Comparison of ENCODE assay signal across 1 cellular context in the genomic region with DNA sequence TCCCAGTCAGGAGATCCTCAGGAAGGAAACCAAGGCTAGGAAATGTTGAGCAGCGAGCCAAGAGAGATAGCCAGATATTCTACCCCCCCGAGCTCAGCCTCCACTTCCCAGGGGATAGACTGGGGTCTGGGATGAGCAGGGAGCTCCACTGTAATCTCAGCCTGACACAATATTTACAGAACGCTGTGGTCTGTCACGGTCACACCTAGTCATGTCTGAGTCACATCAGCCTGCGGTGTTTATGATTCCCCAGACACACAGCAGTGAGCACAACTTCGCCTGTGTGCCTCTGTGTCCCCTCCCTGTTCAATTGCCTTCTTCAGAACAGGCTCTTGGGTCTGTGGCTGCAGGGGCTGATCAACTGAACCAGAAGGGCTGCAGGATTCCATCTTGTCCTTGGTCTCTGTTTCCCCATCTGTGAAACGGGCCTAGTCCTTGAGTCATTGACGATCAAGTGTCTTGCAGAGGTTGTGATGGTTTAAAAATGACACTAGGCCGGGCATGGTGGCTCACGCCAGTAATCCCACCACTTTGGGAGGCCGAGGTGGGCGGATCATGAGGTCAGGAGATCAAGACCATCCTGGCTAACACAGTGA.
TF ChIP-seq lines count a peak whose summit lies in the region.

No MANE protein-coding gene starts in this region.

TF ChIP-seq in K562, 482 proteins besides CTCF, POLR2A, EP300 and RAD21 (continued from another document):
- TF ChIP-seq JUND (IDR thresholded peaks at IDR 0.05; ENCODE audit: borderline replicate concordance, low read depth, low read length) (peak; percentile 74), JUND (tag; IDR thresholded peaks at IDR 0.05; ENCODE audit: borderline replicate concordance, low read depth, low read length) (peak; percentile 44; the same call in 1 of the 3 replicates), SMARCE1 (IDR thresholded peaks at IDR 0.05) (peak; percentile 87), ZNF668 (CRISPR knock-in tag; IDR thresholded peaks at IDR 0.05) (no peak), FOXA3 (CRISPR knock-in tag; conservative IDR thresholded peaks at IDR 0.05 in 1 of 2, IDR thresholded peaks at IDR 0.05 in 1 of 2) (peak; percentile 63 to 92), TRIM28 (IDR thresholded peaks at IDR 0.05) (no peak), ZNF146 (CRISPR knock-in tag; IDR thresholded peaks at IDR 0.05; ENCODE audit: unreplicated experiment) (no peak), ZNF316 (IDR thresholded peaks at IDR 0.05) (no peak)
- TF ChIP-seq, protein P1, sequence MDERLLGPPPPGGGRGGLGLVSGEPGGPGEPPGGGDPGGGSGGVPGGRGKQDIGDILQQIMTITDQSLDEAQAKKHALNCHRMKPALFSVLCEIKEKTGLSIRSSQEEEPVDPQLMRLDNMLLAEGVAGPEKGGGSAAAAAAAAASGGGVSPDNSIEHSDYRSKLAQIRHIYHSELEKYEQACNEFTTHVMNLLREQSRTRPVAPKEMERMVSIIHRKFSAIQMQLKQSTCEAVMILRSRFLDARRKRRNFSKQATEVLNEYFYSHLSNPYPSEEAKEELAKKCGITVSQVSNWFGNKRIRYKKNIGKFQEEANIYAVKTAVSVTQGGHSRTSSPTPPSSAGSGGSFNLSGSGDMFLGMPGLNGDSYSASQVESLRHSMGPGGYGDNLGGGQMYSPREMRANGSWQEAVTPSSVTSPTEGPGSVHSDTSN (CRISPR knock-in tag; IDR thresholded peaks at IDR 0.05; ENCODE audit: low read depth): no peak
- TF ChIP-seq, protein P1 (tag; conservative IDR thresholded peaks at IDR 0.05; ENCODE audit: low read depth): no peak
- TF ChIP-seq, protein P2, sequence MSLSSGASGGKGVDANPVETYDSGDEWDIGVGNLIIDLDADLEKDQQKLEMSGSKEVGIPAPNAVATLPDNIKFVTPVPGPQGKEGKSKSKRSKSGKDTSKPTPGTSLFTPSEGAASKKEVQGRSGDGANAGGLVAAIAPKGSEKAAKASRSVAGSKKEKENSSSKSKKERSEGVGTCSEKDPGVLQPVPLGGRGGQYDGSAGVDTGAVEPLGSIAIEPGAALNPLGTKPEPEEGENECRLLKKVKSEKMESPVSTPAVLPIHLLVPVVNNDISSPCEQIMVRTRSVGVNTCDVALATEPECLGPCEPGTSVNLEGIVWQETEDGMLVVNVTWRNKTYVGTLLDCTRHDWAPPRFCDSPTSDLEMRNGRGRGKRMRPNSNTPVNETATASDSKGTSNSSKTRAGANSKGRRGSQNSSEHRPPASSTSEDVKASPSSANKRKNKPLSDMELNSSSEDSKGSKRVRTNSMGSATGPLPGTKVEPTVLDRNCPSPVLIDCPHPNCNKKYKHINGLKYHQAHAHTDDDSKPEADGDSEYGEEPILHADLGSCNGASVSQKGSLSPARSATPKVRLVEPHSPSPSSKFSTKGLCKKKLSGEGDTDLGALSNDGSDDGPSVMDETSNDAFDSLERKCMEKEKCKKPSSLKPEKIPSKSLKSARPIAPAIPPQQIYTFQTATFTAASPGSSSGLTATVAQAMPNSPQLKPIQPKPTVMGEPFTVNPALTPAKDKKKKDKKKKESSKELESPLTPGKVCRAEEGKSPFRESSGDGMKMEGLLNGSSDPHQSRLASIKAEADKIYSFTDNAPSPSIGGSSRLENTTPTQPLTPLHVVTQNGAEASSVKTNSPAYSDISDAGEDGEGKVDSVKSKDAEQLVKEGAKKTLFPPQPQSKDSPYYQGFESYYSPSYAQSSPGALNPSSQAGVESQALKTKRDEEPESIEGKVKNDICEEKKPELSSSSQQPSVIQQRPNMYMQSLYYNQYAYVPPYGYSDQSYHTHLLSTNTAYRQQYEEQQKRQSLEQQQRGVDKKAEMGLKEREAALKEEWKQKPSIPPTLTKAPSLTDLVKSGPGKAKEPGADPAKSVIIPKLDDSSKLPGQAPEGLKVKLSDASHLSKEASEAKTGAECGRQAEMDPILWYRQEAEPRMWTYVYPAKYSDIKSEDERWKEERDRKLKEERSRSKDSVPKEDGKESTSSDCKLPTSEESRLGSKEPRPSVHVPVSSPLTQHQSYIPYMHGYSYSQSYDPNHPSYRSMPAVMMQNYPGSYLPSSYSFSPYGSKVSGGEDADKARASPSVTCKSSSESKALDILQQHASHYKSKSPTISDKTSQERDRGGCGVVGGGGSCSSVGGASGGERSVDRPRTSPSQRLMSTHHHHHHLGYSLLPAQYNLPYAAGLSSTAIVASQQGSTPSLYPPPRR (CRISPR knock-in tag; IDR thresholded peaks at IDR 0.05; ENCODE audit: borderline replicate concordance): no peak
- TF ChIP-seq, protein P3, sequence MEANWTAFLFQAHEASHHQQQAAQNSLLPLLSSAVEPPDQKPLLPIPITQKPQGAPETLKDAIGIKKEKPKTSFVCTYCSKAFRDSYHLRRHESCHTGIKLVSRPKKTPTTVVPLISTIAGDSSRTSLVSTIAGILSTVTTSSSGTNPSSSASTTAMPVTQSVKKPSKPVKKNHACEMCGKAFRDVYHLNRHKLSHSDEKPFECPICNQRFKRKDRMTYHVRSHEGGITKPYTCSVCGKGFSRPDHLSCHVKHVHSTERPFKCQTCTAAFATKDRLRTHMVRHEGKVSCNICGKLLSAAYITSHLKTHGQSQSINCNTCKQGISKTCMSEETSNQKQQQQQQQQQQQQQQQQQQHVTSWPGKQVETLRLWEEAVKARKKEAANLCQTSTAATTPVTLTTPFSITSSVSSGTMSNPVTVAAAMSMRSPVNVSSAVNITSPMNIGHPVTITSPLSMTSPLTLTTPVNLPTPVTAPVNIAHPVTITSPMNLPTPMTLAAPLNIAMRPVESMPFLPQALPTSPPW (CRISPR knock-in tag; IDR thresholded peaks at IDR 0.05): peak; percentile 35; the same call in 1 of the 2 replicates
TF ChIP-seq in K562: peak in this region for 26.
